Comparison of ENCODE assay signal across 25 cellular contexts in genomic region chr1:71357708-71358107, GRCh38.
DNase-seq lines count a peak whose midpoint lies in the region; ATAC-seq, FAIRE-seq and TF ChIP-seq lines count a peak whose summit lies in the region.
"Had no signal": no experiment of that assay in that cellular context is flagged by ENCODE, and none has a peak within 500 bp of the region (broad histone marks: within the 10 kb centered on the region; RNA-seq: fewer than 3 reads in every experiment).

No MANE protein-coding gene starts in this region.

- H3K27ac Mint-ChIP-seq in MCF 10A (ENCODE audit: low read depth, unreplicated experiment), result no peak overlapping the region
- no peak overlapping the region for H3K27ac Mint-ChIP-seq in T-cell
- H3K27ac Mint-ChIP-seq: activated CD4-positive, alpha-beta T cell treated with anti-CD3 and anti-CD28 coated beads, Interleukin-2, amount 10 ng/mL, durations not matched to agents 7 days and 5 days; activated naive CD4-positive, alpha-beta T cell treated with anti-CD3 and anti-CD28 coated beads, Interleukin-2, amount 50 U/mL, for 24 hours; activated T-helper 1 cell treated with anti-CD3 and anti-CD28 coated beads, Interleukin-12 subunit alpha, Interleukin-12 subunit beta, Interleukin-2, Interleukin-4 antibody, amounts not matched to agents 30 ng/mL and 10 ng/mL and 1 ng/mL, durations not matched to agents 14 hours and 24 hours and 36 hours; effector memory CD8-positive, alpha-beta T cell; immature natural killer cell; stimulated activated naive B cell treated with anti-CD40 and anti-IgM and Interleukin-4, amounts not matched to agents 10 μg/mL and 1 μg/mL and 100 μg/mL, for 72 hours had no signal

- no peak for TF ChIP-seq EP300 in H1 (IDR thresholded peaks at IDR 0.05; ENCODE audit: borderline replicate concordance in 1 of 2, low read depth in 2 of 2, low read length in 2 of 2)

- no peaks in the 10 kb centered on the region for H3K79me1 ChIP-seq in H1 (ENCODE audit: low read depth, low read length)

- WGBS in mammary epithelial cell (ENCODE audit: low coverage, missing lambda C conversion rate), result 78% methylated on average over 3 of the region's 9 CpGs
- WGBS in H1 (ENCODE audit: extremely low coverage in 1 of 2, insufficient coverage in 1 of 2, insufficient read length in 1 of 2, insufficient replicate concordance in 2 of 2, low coverage in 1 of 2, low lambda C conversion rate in 2 of 2, missing lambda C conversion rate in 1 of 2), 2 experiments, result 67% methylated on average over 9 of the region's 9 CpGs; no CpG with 5 or more reads in 1 of the 2 experiments

- POLR2A ChIA-PET in MCF 10A (lab: Yijun Ruan, JAX), result no interaction called here
- POLR2A ChIA-PET in H1 (lab: Charles Lee; ENCODE audit: partially characterized antibody), result no interaction called here
- POLR2A ChIA-PET in T-cell (lab: Charles Lee), result no interaction called here

- H3K4ac ChIP-seq in H1 (replicated peaks; ENCODE audit: insufficient read length, low read depth, low read length), result no peak overlapping the region

- ATAC-seq in upper lobe of right lung, result peak; percentile 40
- ATAC-seq in T-cell (replicated peaks in 1 of 4), result no peak
- no peak for ATAC-seq in GM21515 (IDR thresholded peaks at IDR 0.05; ENCODE audit: unreplicated experiment)
- ATAC-seq: effector memory CD8-positive, alpha-beta T cell; left ventricle myocardium superior; Panc1; stimulated activated naive B cell treated with anti-CD40 and anti-IgM and Interleukin-4, amounts not matched to agents 10 μg/mL and 1 μg/mL and 100 μg/mL, for 72 hours had no signal

- H2BK15ac ChIP-seq in H1 (ENCODE audit: low read length), result no peak overlapping the region

- no peak overlapping the region for H3K4me3 ChIP-seq in mammary epithelial cell (replicated peaks in 1 of 3; ENCODE audit: insufficient read depth in 1 of 3, low read depth in 2 of 3, low read length in 3 of 3)
- no peak overlapping the region for H3K4me3 ChIP-seq in H1 (ENCODE audit: extremely low read depth in 1 of 4, insufficient read depth in 2 of 4, low read depth in 3 of 4, low read length in 4 of 4)
- H3K4me3 ChIP-seq in kidney epithelial cell (ENCODE audit: low read depth, low read length), result no peak overlapping the region
- no peak overlapping the region for H3K4me3 ChIP-seq in upper lobe of right lung
- H3K4me3 ChIP-seq: ascending aorta, esophagus squamous epithelium, prostate gland had no signal

- no peak overlapping the region for H3K23ac ChIP-seq in H1 (ENCODE audit: insufficient read length)

- H3K79me2 ChIP-seq in mammary epithelial cell (ENCODE audit: insufficient read depth, low read length) (no peaks in the 10 kb centered on the region), H1 (ENCODE audit: control insufficient read depth in 1 of 2, insufficient read depth in 2 of 2, low read length in 2 of 2) (no peaks in the 10 kb centered on the region)

- in situ Hi-C loops in mammary epithelial cell (cut with MboI; ENCODE audit: low sequenced_read_pairs in 2 of 2), result no loop called here

- no peak for TF ChIP-seq POLR2A in H1 (IDR thresholded peaks at IDR 0.05; ENCODE audit: control extremely low read depth in 1 of 2, low read depth in 2 of 2, low read length in 2 of 2)

- no peak overlapping the region for H4K91ac ChIP-seq in H1 (replicated peaks; ENCODE audit: insufficient read length, low read length)

- peaks cover 3% of the 10 kb centered on the region for H3K4me1 Mint-ChIP-seq in MCF 10A (ENCODE audit: insufficient read depth, unreplicated experiment)
- H3K4me1 Mint-ChIP-seq in T-cell, result no peaks in the 10 kb centered on the region
- H3K4me1 Mint-ChIP-seq: activated CD4-positive, alpha-beta T cell treated with anti-CD3 and anti-CD28 coated beads, Interleukin-2, amount 10 ng/mL, durations not matched to agents 7 days and 5 days; activated naive CD4-positive, alpha-beta T cell treated with anti-CD3 and anti-CD28 coated beads, Interleukin-2, amount 50 U/mL, for 24 hours; immature natural killer cell; stimulated activated naive B cell treated with anti-CD40 and anti-IgM and Interleukin-4, amounts not matched to agents 10 μg/mL and 1 μg/mL and 100 μg/mL, for 72 hours had no signal

- no peaks in the 10 kb centered on the region for H3K9me3 ChIP-seq in mammary epithelial cell (replicated peaks; ENCODE audit: insufficient read depth, low read length)
- no peaks in the 10 kb centered on the region for H3K9me3 ChIP-seq in H1 (ENCODE audit: insufficient read depth in 2 of 2, low read depth in 1 of 2, low read length in 1 of 2)
- no peaks in the 10 kb centered on the region for H3K9me3 ChIP-seq in upper lobe of right lung
- H3K9me3 ChIP-seq: ascending aorta, BE2C, Caco-2, prostate gland had no signal

- no peak for FAIRE-seq in H1 (lab: Jason Lieb, UNC)

- no peaks in the 10 kb centered on the region for H4K20me1 ChIP-seq in mammary epithelial cell (ENCODE audit: insufficient read depth, low read length)
- H4K20me1 ChIP-seq in H1 (replicated peaks in 1 of 2; ENCODE audit: control insufficient read depth in 1 of 2, insufficient read depth in 2 of 2, low read length in 2 of 2), result no peaks in the 10 kb centered on the region

- dilution Hi-C loops in mammary epithelial cell (cut with HindIII; ENCODE audit: low sequenced_read_pairs), result no loop called here

- H3K56ac ChIP-seq in H1 (replicated peaks; ENCODE audit: insufficient read length, low read depth, low read length), result no peak overlapping the region

- H3K36me3 Mint-ChIP-seq in MCF 10A (ENCODE audit: insufficient read depth, unreplicated experiment), result no peaks in the 10 kb centered on the region
- no peaks in the 10 kb centered on the region for H3K36me3 Mint-ChIP-seq in T-cell
- H3K36me3 Mint-ChIP-seq: activated naive CD4-positive, alpha-beta T cell treated with anti-CD3 and anti-CD28 coated beads, Interleukin-2, amount 50 U/mL, for 24 hours; stimulated activated naive B cell treated with anti-CD40 and anti-IgM and Interleukin-4, amounts not matched to agents 10 μg/mL and 1 μg/mL and 100 μg/mL, for 72 hours had no signal

- H3K9me3 Mint-ChIP-seq in MCF 10A (ENCODE audit: unreplicated experiment) (peaks cover 7% of the 10 kb centered on the region), T-cell (peaks cover 19 to 37% (median 31%) of the 10 kb centered on the region in 3 donors)
- H3K9me3 Mint-ChIP-seq: activated naive CD4-positive, alpha-beta T cell treated with anti-CD3 and anti-CD28 coated beads, Interleukin-2, amount 50 U/mL, for 24 hours; activated T-helper 1 cell treated with anti-CD3 and anti-CD28 coated beads, Interleukin-12 subunit alpha, Interleukin-12 subunit beta, Interleukin-2, Interleukin-4 antibody, amounts not matched to agents 30 ng/mL and 10 ng/mL and 1 ng/mL, durations not matched to agents 14 hours and 24 hours and 36 hours had no signal

- H3K36me3 ChIP-seq in mammary epithelial cell (ENCODE audit: insufficient read depth, low read length) (no peaks in the 10 kb centered on the region), H1 (ENCODE audit: control insufficient read depth in 2 of 4, insufficient read depth in 4 of 4, low read length in 3 of 4) (no peaks in the 10 kb centered on the region), kidney epithelial cell (ENCODE audit: control insufficient read depth, insufficient read depth, low read length) (no peaks in the 10 kb centered on the region), upper lobe of right lung (no peaks in the 10 kb centered on the region)
- H3K36me3 ChIP-seq: ascending aorta, BE2C, esophagus squamous epithelium, prostate gland had no signal

- H4K8ac ChIP-seq in H1 (ENCODE audit: extremely low read depth, insufficient read depth, low read length), result peak overlapping the region; percentile 31

- H3K14ac ChIP-seq in H1 (ENCODE audit: insufficient read length), result no peak overlapping the region

- no peak overlapping the region for H2AFZ ChIP-seq in mammary epithelial cell (ENCODE audit: low read depth, low read length)
- H2AFZ ChIP-seq in H1 (ENCODE audit: low read length), result 0 out of 2 replicates have a peak overlapping the region, but pooled peaks have one; percentile 21

- H2BK12ac ChIP-seq in H1 (ENCODE audit: low read depth, low read length), result no peak overlapping the region

- H3K18ac ChIP-seq in H1 (ENCODE audit: extremely low read depth, low read length), result no peak overlapping the region

- DNase-seq in mammary epithelial cell (no peak), MCF 10A (ENCODE audit: unreplicated experiment) (no peak), H1 (ENCODE audit: low read depth in 1 of 2, low spot score in 2 of 2) (peak in 1 of 2 experiments; percentile 65), kidney epithelial cell (ENCODE audit: low read depth) (no peak), upper lobe of right lung (no peak), T-cell (no peak), NCI-H748 (lab: John Stamatoyannopoulos, UW; ENCODE audit: unreplicated experiment) (no peak)
- DNase-seq: activated CD4-positive, alpha-beta T cell treated with anti-CD3 and anti-CD28 coated beads, Interleukin-2, amount 10 ng/mL, durations not matched to agents 7 days and 5 days; BE2C; Caco-2; effector memory CD8-positive, alpha-beta T cell; esophagus squamous epithelium; immature natural killer cell; left ventricle myocardium superior; NCI-H2081 treated with DMSO at 0.1 percent for 48 hours; SIG-M5; stimulated activated CD4-positive, alpha-beta T cell treated with anti-CD3 and anti-CD28 coated beads, Interleukin-1b, Interleukin-23, amount 100 ng/mL, for 48 hours; stimulated activated naive B cell treated with anti-CD40 and anti-IgM and Interleukin-4, amounts not matched to agents 10 μg/mL and 1 μg/mL and 100 μg/mL, for 72 hours had no signal

- H3K4me3 Mint-ChIP-seq in MCF 10A (ENCODE audit: unreplicated experiment), result no peak overlapping the region
- H3K4me3 Mint-ChIP-seq in T-cell, result no peak overlapping the region
- H3K4me3 Mint-ChIP-seq: activated CD4-positive, alpha-beta T cell treated with anti-CD3 and anti-CD28 coated beads, Interleukin-2, amount 10 ng/mL, durations not matched to agents 7 days and 5 days; activated naive CD4-positive, alpha-beta T cell treated with anti-CD3 and anti-CD28 coated beads, Interleukin-2, amount 50 U/mL, for 24 hours; activated T-helper 1 cell treated with anti-CD3 and anti-CD28 coated beads, Interleukin-12 subunit alpha, Interleukin-12 subunit beta, Interleukin-2, Interleukin-4 antibody, amounts not matched to agents 30 ng/mL and 10 ng/mL and 1 ng/mL, durations not matched to agents 14 hours and 24 hours and 36 hours; effector memory CD8-positive, alpha-beta T cell; immature natural killer cell; stimulated activated naive B cell treated with anti-CD40 and anti-IgM and Interleukin-4, amounts not matched to agents 10 μg/mL and 1 μg/mL and 100 μg/mL, for 72 hours had no signal

- TF ChIP-seq CTCF in mammary epithelial cell (conservative IDR thresholded peaks at IDR 0.05 in 1 of 2, IDR thresholded peaks at IDR 0.05 in 1 of 2; ENCODE audit: extremely low read depth in 1 of 2, insufficient read depth in 1 of 2, low read depth in 1 of 2, low read length in 2 of 2) (peak; percentile 42 to 60), MCF 10A (IDR thresholded peaks at IDR 0.05; ENCODE audit: unreplicated experiment) (no peak), H1 (IDR thresholded peaks at IDR 0.05; ENCODE audit: control extremely low read depth in 1 of 3, insufficient read depth in 1 of 3, low read depth in 1 of 3, low read length in 3 of 3) (peak; percentile 52 to 77 (median 64)), kidney epithelial cell (IDR thresholded peaks at IDR 0.05; ENCODE audit: insufficient read depth, low read length, poor library complexity, severe bottlenecking) (peak; percentile 8), upper lobe of right lung (IDR thresholded peaks at IDR 0.05) (no peak)

- TF ChIP-seq RAD21 in H1 (IDR thresholded peaks at IDR 0.05 in 1 of 2, conservative IDR thresholded peaks at IDR 0.05 in 1 of 2; ENCODE audit: low read depth in 2 of 2, low read length in 2 of 2), result peak; percentile 65 to 72

- no peak overlapping the region for H2BK5ac ChIP-seq in H1 (ENCODE audit: low read depth, low read length)

- H3K4me2 ChIP-seq in mammary epithelial cell (ENCODE audit: insufficient read depth, low read depth, low read length) (no peak overlapping the region), H1 (ENCODE audit: insufficient read depth in 1 of 2, low read depth in 2 of 2, low read length in 2 of 2) (no peak overlapping the region)

- H3K27ac ChIP-seq in mammary epithelial cell (ENCODE audit: insufficient read depth, low read depth, low read length) (no peak overlapping the region), H1 (ENCODE audit: low read depth, low read length) (no peak overlapping the region), upper lobe of right lung (no peak overlapping the region)
- H3K27ac ChIP-seq: 22Rv1, ascending aorta, esophagus squamous epithelium, prostate gland had no signal

- H2BK120ac ChIP-seq in H1 (replicated peaks; ENCODE audit: low read depth, low read length), result no peak overlapping the region

- no peak overlapping the region for H2BK20ac ChIP-seq in H1 (ENCODE audit: low read length)

- no peak overlapping the region for H2AK5ac ChIP-seq in H1 (ENCODE audit: low read depth, low read length)

- H3K23me2 ChIP-seq in H1 (ENCODE audit: low read depth, low read length), result no peaks in the 10 kb centered on the region

- no peak overlapping the region for H3K9ac ChIP-seq in mammary epithelial cell (ENCODE audit: insufficient read depth, low read length)
- H3K9ac ChIP-seq in H1 (replicated peaks in 1 of 4; ENCODE audit: extremely low read depth in 1 of 4, low read depth in 3 of 4, low read length in 3 of 4), result no peak overlapping the region

- BruUV-seq in mammary epithelial cell (replicated peaks; lab: Mats Ljungman, UMichigan) (no TSS peak), MCF 10A (replicated peaks; lab: Mats Ljungman, UMichigan) (no TSS peak)

- intact Hi-C loops in mammary epithelial cell (cut with micrococcal nuclease) (no loop called here), MCF 10A (cut with micrococcal nuclease) (no loop called here), upper lobe of right lung (cut with DNase I) (no loop called here)

- no peaks in the 10 kb centered on the region for H3K27me3 Mint-ChIP-seq in MCF 10A (ENCODE audit: insufficient read depth, unreplicated experiment)
- no peaks in the 10 kb centered on the region for H3K27me3 Mint-ChIP-seq in T-cell
- H3K27me3 Mint-ChIP-seq: activated CD4-positive, alpha-beta T cell treated with anti-CD3 and anti-CD28 coated beads, Interleukin-2, amount 10 ng/mL, durations not matched to agents 7 days and 5 days; activated naive CD4-positive, alpha-beta T cell treated with anti-CD3 and anti-CD28 coated beads, Interleukin-2, amount 50 U/mL, for 24 hours; effector memory CD8-positive, alpha-beta T cell; stimulated activated naive B cell treated with anti-CD40 and anti-IgM and Interleukin-4, amounts not matched to agents 10 μg/mL and 1 μg/mL and 100 μg/mL, for 72 hours had no signal

- H3K4me1 ChIP-seq in mammary epithelial cell (ENCODE audit: insufficient read depth, low read length) (no peaks in the 10 kb centered on the region), H1 (replicated peaks in 1 of 4; ENCODE audit: control insufficient read depth in 3 of 4, insufficient read depth in 4 of 4, low read length in 3 of 4) (no peaks in the 10 kb centered on the region), upper lobe of right lung (no peaks in the 10 kb centered on the region)
- H3K4me1 ChIP-seq: ascending aorta, BE2C, Caco-2, esophagus squamous epithelium, prostate gland had no signal

- H3K27me3 ChIP-seq in mammary epithelial cell (ENCODE audit: insufficient read depth, low read length) (no peaks in the 10 kb centered on the region), H1 (replicated peaks in 1 of 4; ENCODE audit: control insufficient read depth in 3 of 4, extremely low read depth in 1 of 4, insufficient read depth in 3 of 4, low read length in 3 of 4) (no peaks in the 10 kb centered on the region), kidney epithelial cell (ENCODE audit: control insufficient read depth, insufficient read depth, low read length) (no peaks in the 10 kb centered on the region), upper lobe of right lung (no peaks in the 10 kb centered on the region)
- H3K27me3 ChIP-seq: ascending aorta, BE2C, esophagus squamous epithelium had no signal

- CTCF ChIA-PET in mammary epithelial cell (lab: Charles Lee; ENCODE audit: low non-redundant PET) (no interaction called here), MCF 10A (lab: Yijun Ruan, JAX) (interaction anchor here (0.5 to 0.6 kb wide), 2 partner anchors 132 to 393 kb away, joined by 3 read pairs; no protein-coding TSS in a partner anchor), H1 (lab: Charles Lee; ENCODE audit: partially characterized antibody) (interaction anchor here (0.5 to 4.7 kb wide), 43 partner anchors 8 to 681 kb away, joined by 3 to 35 read pairs (median 4); no protein-coding TSS in a partner anchor), T-cell (lab: Charles Lee) (no interaction called here)

- H4K5ac ChIP-seq in H1 (ENCODE audit: insufficient read length, low read depth, low read length), result peak overlapping the region; percentile 31

Comparison
In these comparisons a context has a peak if more than half of its experiments do, and no peak if none do; other contexts are left out.
1. CTCF ChIP-seq: peak in mammary epithelial cell (2 of 2), H1 (3 of 3) and kidney epithelial cell (single experiment); none in MCF 10A (single experiment) and upper lobe of right lung (single experiment).
2. CTCF ChIA-PET loops: an anchor here in MCF 10A (0.5 to 0.6 kb wide) and H1 (0.5 to 4.7 kb wide); none called in mammary epithelial cell and T-cell.